8 cellular contexts compared by ENCODE assay signal in the genomic region with DNA sequence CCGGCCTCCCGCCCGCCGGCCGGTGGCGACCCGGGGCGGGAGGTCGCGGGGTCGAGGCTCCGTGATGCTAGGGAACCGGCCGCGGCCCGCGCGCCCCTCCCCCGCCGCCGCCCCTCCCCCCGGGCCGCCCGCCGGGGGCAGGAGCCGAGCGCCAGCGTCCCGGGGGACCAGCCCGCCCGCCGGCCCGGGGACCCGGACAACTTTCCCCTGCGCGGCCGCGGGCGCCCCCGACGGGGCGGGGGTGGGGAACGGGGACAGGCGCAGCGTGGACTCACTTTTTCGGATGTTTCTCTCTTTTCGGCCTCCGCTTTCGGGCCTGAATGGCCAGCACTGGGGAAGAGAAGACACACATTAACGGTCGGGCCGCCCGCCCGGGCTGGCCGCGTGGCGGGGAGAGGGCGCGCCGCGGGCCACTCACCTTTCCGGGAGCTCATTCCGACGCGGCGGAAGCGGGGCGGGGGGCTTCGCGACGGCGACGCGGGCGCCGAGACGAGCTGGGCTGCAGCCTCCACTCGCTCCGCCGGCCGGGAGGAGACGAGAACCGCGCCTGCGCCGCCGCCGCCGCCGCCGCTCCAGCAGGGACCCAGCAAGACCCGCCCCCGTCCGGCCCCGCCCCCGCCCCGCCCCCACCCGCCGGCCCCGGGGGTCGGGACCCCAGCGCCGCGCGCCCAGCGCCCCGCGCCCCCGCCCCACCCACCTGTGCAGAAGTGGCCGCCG. TPM values are rescaled to one million over a fixed set of nuclear protein-coding genes. Genes with fewer than 3 reads are reported as not detected.
DNase-seq lines count a peak whose midpoint lies in the region; ATAC-seq and TF ChIP-seq lines count a peak whose summit lies in the region.

SRPK2 (minus strand) TSS at position 549 of the 717 bp plus-strand sequence.

- H3K27me3 Mint-ChIP-seq in activated naive CD8-positive, alpha-beta T cell: no peaks in the 10 kb centered on the region

- H2AFZ ChIP-seq in trophoblast cell (ENCODE audit: insufficient read depth, low read length, poor library complexity): peak within 1 kb of the TSS; percentile 96

- H4K91ac ChIP-seq in trophoblast cell (ENCODE audit: low read depth, low read length): peak within 1 kb of the TSS; percentile 81

- intact Hi-C loops in Right ventricle myocardium superior (cut with DNase I) (no loop called here), thyroid gland (cut with DNase I) (no loop called here)

- H3K27me3 ChIP-seq in trophoblast cell (ENCODE audit: insufficient read depth, low read length) (no peaks in the 10 kb centered on the region), thyroid gland (no peaks in the 10 kb centered on the region)

- peak in 1 of 2 donors; percentile 75 for TF ChIP-seq POLR2A in thyroid gland (IDR thresholded peaks at IDR 0.05)

- no peak within 1 kb of the TSS for H2AK5ac ChIP-seq in trophoblast cell (ENCODE audit: low read length)

- peak within 1 kb of the TSS; percentile 96 for H3K4me3 Mint-ChIP-seq in activated naive CD8-positive, alpha-beta T cell

- H3K9me3 ChIP-seq in SK-N-MC (ENCODE audit: low read depth, low read length) (no peaks in the 10 kb centered on the region), trophoblast cell (ENCODE audit: insufficient read depth, low read depth, low read length) (no peaks in the 10 kb centered on the region), thyroid gland (no peaks in the 10 kb centered on the region)

- H3K9ac ChIP-seq in SK-N-MC (ENCODE audit: insufficient read length): peak within 1 kb of the TSS; percentile 87
- peak within 1 kb of the TSS; percentile 62 for H3K9ac ChIP-seq in trophoblast cell (ENCODE audit: low read length)

- peak within 1 kb of the TSS; percentile 97 for H4K8ac ChIP-seq in trophoblast cell (ENCODE audit: low read depth, low read length)

- H3K4me3 ChIP-seq in SK-N-MC: peak within 1 kb of the TSS; percentile 94
- H3K4me3 ChIP-seq in trophoblast cell (ENCODE audit: low read depth, low read length): peak within 1 kb of the TSS; percentile 94
- H3K4me3 ChIP-seq in thyroid gland (replicated peaks in 1 of 3): peak within 1 kb of the TSS; percentile 41 to 94 (median 88)

- H4K12ac ChIP-seq in trophoblast cell (ENCODE audit: low read depth, low read length): peak within 1 kb of the TSS; percentile 98

- H3K18ac ChIP-seq in trophoblast cell (ENCODE audit: low read length): peak within 1 kb of the TSS; percentile 98

- H3K4me2 ChIP-seq in trophoblast cell (ENCODE audit: low read length): peak within 1 kb of the TSS; percentile 67

- peak within 1 kb of the TSS; percentile 97 for H2BK120ac ChIP-seq in trophoblast cell (ENCODE audit: insufficient read depth, low read length, poor library complexity)

- peaks cover 40% of the 10 kb centered on the region for H3K4me1 Mint-ChIP-seq in activated naive CD8-positive, alpha-beta T cell (ENCODE audit: low read depth)

- H3K79me1 ChIP-seq in trophoblast cell (ENCODE audit: low read length): peaks cover 8% of the 10 kb centered on the region

- H3K4me1 ChIP-seq in trophoblast cell (ENCODE audit: control insufficient read depth in 1 of 2, insufficient read depth in 2 of 2, low read length in 2 of 2) (no peaks in the 10 kb centered on the region), thyroid gland (peaks cover 4 to 7% of the 10 kb centered on the region in 2 donors)

- no peak for TF ChIP-seq CTCF in GM20000 (IDR thresholded peaks at IDR 0.05; ENCODE audit: extremely low read depth, missing control alignments)
- TF ChIP-seq CTCF in thyroid gland (IDR thresholded peaks at IDR 0.05): no peak

- H3K27ac Mint-ChIP-seq in activated naive CD8-positive, alpha-beta T cell: peak within 1 kb of the TSS; percentile 97

- H3K4ac ChIP-seq in trophoblast cell (ENCODE audit: low read depth, low read length): peak within 1 kb of the TSS; percentile 83

- peak within 1 kb of the TSS; percentile 97 for H3K14ac ChIP-seq in trophoblast cell (ENCODE audit: low read length)

- peak within 1 kb of the TSS; percentile 94 for H2BK5ac ChIP-seq in trophoblast cell (ENCODE audit: low read depth, low read length, poor library complexity)

- H3K36me3 ChIP-seq in SK-N-MC (ENCODE audit: insufficient read depth, low read length) (no peaks in the 10 kb centered on the region; the same call in 1 of the 2 replicates), trophoblast cell (ENCODE audit: control insufficient read depth in 1 of 2, insufficient read depth in 2 of 2, low read length in 2 of 2) (peaks cover 3 to 4% of the 10 kb centered on the region in 2 experiments), thyroid gland (no peaks in the 10 kb centered on the region)

- no peak within 1 kb of the TSS for H3K23ac ChIP-seq in trophoblast cell (ENCODE audit: low read length)

- peak; percentile 95 for ATAC-seq in Right ventricle myocardium superior (ENCODE audit: poor library complexity)

- H3K27ac ChIP-seq in SK-N-MC (no peak within 1 kb of the TSS; the same call in 1 of the 2 replicates), trophoblast cell (ENCODE audit: low read depth, low read length) (peak within 1 kb of the TSS; percentile 74), thyroid gland (peak within 1 kb of the TSS in 2 of 3 donors; percentile 77 to 80)

- no CpG with 5 or more reads among the region's 111 CpGs for WGBS in trophoblast cell (ENCODE audit: extremely low coverage, insufficient coverage, insufficient read length)
- WGBS in thyroid gland, 2 donors: 0% methylated on average over 12 of the region's 111 CpGs; no CpG with 5 or more reads in 1 of the 2 donors

- H3K36me3 Mint-ChIP-seq in activated naive CD8-positive, alpha-beta T cell: peaks cover 2% of the 10 kb centered on the region

- peaks cover 4% of the 10 kb centered on the region for H3K79me2 ChIP-seq in trophoblast cell (ENCODE audit: control insufficient read depth, insufficient read depth, low read length, poor library complexity)

- H2BK12ac ChIP-seq in trophoblast cell (ENCODE audit: low read length): no peak within 1 kb of the TSS

- H3K9me3 Mint-ChIP-seq in activated naive CD8-positive, alpha-beta T cell (ENCODE audit: low read depth): no peaks in the 10 kb centered on the region

- peak; percentile 47 for DNase-seq in DMS153 (lab: John Stamatoyannopoulos, UW)
- DNase-seq in GM20000 (ENCODE audit: low spot score): peak; percentile 96
- DNase-seq in HUDEP-2 (lab: John Stamatoyannopoulos, UW; ENCODE audit: unreplicated experiment in 76 of 76): peak in 54 of 76 experiments; percentile 2 to 70 (median 40)
- no peak for DNase-seq in SK-N-MC (ENCODE audit: low read depth, low spot score)
- DNase-seq in Right ventricle myocardium superior: peak; percentile 90
- DNase-seq in trophoblast cell: peak; percentile 69 to 72
- peak; percentile 76 to 79 for DNase-seq in thyroid gland

RNA-seq across cellular contexts. Expression of gene SRPK2, which starts in this region (rescaled TPM):
- total RNA-seq in Right ventricle myocardium superior: 28.8 TPM
- 22.5 and 24.3 TPM in 2 replicates for polyA plus RNA-seq in trophoblast cell (2013)
- 10 to 100 TPM; 37.1 to 48.1 (median 46.3) TPM for total RNA-seq in thyroid gland
